In the genomic region with DNA sequence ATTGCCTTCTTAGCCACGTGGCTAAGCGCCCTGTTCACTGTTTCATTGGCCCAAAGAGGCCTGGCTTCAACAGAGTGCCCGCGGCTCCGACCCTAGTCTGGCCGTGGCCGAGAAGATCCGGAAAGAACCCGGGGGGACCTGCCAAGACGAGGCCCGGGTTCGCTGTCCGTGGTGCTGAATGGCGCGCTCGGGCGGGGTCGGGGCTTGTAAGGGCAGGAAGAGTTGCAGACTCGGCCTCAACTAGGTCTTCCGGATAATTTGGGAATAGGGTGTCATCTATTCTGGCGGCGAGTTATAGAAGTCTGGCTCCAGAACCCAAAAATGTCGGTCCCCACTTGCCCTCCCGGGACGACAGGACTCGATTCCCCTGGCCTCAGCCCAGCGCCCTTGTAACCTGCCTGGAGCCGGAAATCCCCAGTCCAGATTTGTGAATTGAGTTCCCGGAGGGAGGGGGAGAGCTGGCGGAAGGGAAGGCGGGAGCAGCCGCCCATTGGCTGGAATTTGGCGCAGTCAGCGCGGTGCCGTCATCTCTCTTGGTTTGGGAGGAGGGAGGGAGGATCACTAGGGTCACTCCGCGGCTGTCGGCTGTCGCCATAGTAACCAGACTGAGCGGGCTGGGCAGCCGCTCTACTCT, we compare ENCODE assay signal across 8 cellular contexts. TPM values are rescaled to one million over a fixed set of nuclear protein-coding genes. Genes with fewer than 3 reads are reported as not detected.
DNase-seq lines count a peak whose midpoint lies in the region; ATAC-seq, FAIRE-seq and TF ChIP-seq lines count a peak whose summit lies in the region.

No MANE protein-coding gene starts in this region.

- peak overlapping the region; percentile 84 to 86 for H3K4me2 ChIP-seq in H1 (ENCODE audit: insufficient read depth in 1 of 2, low read depth in 2 of 2, low read length in 2 of 2)

- H3K4me1 Mint-ChIP-seq in activated CD4-positive, alpha-beta T cell treated with anti-CD3 and anti-CD28 coated beads for 36 hours, result peaks cover 11% of the 10 kb centered on the region

- CTCF ChIA-PET in activated CD4-positive, alpha-beta T cell treated with anti-CD3 and anti-CD28 coated beads for 36 hours (lab: Charles Lee), result interaction anchor here (1.1 to 1.2 kb wide), 2 partner anchors 14 to 65 kb away, joined by 4 to 5 read pairs; no protein-coding TSS in a partner anchor
- CTCF ChIA-PET in H1 (lab: Charles Lee; ENCODE audit: partially characterized antibody), result interaction anchor here (0.9 to 3.7 kb wide), 8 partner anchors 12 to 122 kb away, joined by 3 to 28 read pairs (median 4); no protein-coding TSS in a partner anchor

- peak; percentile 75 for DNase-seq in EL
- peak; percentile 97 for DNase-seq in NCI-H2029 (lab: John Stamatoyannopoulos, UW)
- DNase-seq in activated CD4-positive, alpha-beta T cell treated with anti-CD3 and anti-CD28 coated beads for 36 hours, result peak; percentile 81
- DNase-seq in H1 (ENCODE audit: low read depth in 1 of 2, low spot score in 2 of 2), result peak; percentile 91 to 99
- peak; percentile 40 for DNase-seq in medulla oblongata (ENCODE audit: extremely low spot score)
- DNase-seq in stimulated activated naive CD8-positive, alpha-beta T cell treated with anti-CD3 and anti-CD28 coated beads, Interleukin-15, Interleukin-2, amounts not matched to agents 100 U/mL and 50 U/mL, for 24 hours, result peak; percentile 70

- peak overlapping the region; percentile 53 to 66 (median 58) for H3K4me3 ChIP-seq in H1 (ENCODE audit: extremely low read depth in 1 of 4, insufficient read depth in 2 of 4, low read depth in 3 of 4, low read length in 4 of 4)

- no peak overlapping the region for H3K23ac ChIP-seq in H1 (ENCODE audit: insufficient read length)

- peaks cover 2 to 12% of the 10 kb centered on the region in 2 experiments for H4K20me1 ChIP-seq in H1 (replicated peaks in 1 of 2; ENCODE audit: control insufficient read depth in 1 of 2, insufficient read depth in 2 of 2, low read length in 2 of 2)

- H3K9ac ChIP-seq in H1 (replicated peaks in 1 of 4; ENCODE audit: extremely low read depth in 1 of 4, low read depth in 3 of 4, low read length in 3 of 4), result no peak overlapping the region; a peak in 2 of 7 replicates

- POLR2A ChIA-PET in activated CD4-positive, alpha-beta T cell treated with anti-CD3 and anti-CD28 coated beads for 36 hours (lab: Charles Lee), result interaction anchor here (0.6 kb wide), 1 partner anchor 92 kb away, joined by 3 read pairs; no protein-coding TSS in a partner anchor
- POLR2A ChIA-PET in H1 (lab: Charles Lee; ENCODE audit: partially characterized antibody), result interaction anchor here (1.0 to 1.1 kb wide), 3 partner anchors 16 to 55 kb away, joined by 3 to 9 read pairs (median 3); no protein-coding TSS in a partner anchor

- peak in 1 of 2 experiments; percentile 61; a peak in 2 of 3 replicates for TF ChIP-seq EP300 in H1 (IDR thresholded peaks at IDR 0.05; ENCODE audit: borderline replicate concordance in 1 of 2, low read depth in 2 of 2, low read length in 2 of 2)

- H3K4me1 ChIP-seq in H1 (replicated peaks in 1 of 4; ENCODE audit: control insufficient read depth in 3 of 4, insufficient read depth in 4 of 4, low read length in 3 of 4), result peaks cover 15 to 33% (median 20%) of the 10 kb centered on the region in 4 experiments

- no peaks in the 10 kb centered on the region for H3K79me2 ChIP-seq in H1 (ENCODE audit: control insufficient read depth in 1 of 2, insufficient read depth in 2 of 2, low read length in 2 of 2)

- H3K27ac ChIP-seq in H1 (ENCODE audit: low read depth, low read length), result no peak overlapping the region

- H2BK20ac ChIP-seq in H1 (ENCODE audit: low read length), result no peak overlapping the region

- no peak overlapping the region for H4K91ac ChIP-seq in H1 (replicated peaks; ENCODE audit: insufficient read length, low read length)

- no peak overlapping the region for H4K5ac ChIP-seq in H1 (ENCODE audit: insufficient read length, low read depth, low read length)

- H2BK5ac ChIP-seq in H1 (ENCODE audit: low read depth, low read length), result no peak overlapping the region

- no peak overlapping the region; the same call in 1 of the 2 replicates for H2AK5ac ChIP-seq in H1 (ENCODE audit: low read depth, low read length)

- H3K56ac ChIP-seq in H1 (replicated peaks; ENCODE audit: insufficient read length, low read depth, low read length), result no peak overlapping the region

- no peak for TF ChIP-seq CTCF in H1 (IDR thresholded peaks at IDR 0.05; ENCODE audit: control extremely low read depth in 1 of 3, insufficient read depth in 1 of 3, low read depth in 1 of 3, low read length in 3 of 3)

- no peak overlapping the region for H3K4me3 Mint-ChIP-seq in activated CD4-positive, alpha-beta T cell treated with anti-CD3 and anti-CD28 coated beads for 36 hours

- H2BK120ac ChIP-seq in H1 (replicated peaks; ENCODE audit: low read depth, low read length), result no peak overlapping the region

- H3K23me2 ChIP-seq in H1 (ENCODE audit: low read depth, low read length), result peaks cover 12% of the 10 kb centered on the region

- no peak for TF ChIP-seq RAD21 in H1 (IDR thresholded peaks at IDR 0.05 in 1 of 2, conservative IDR thresholded peaks at IDR 0.05 in 1 of 2; ENCODE audit: low read depth in 2 of 2, low read length in 2 of 2)

- H3K27me3 Mint-ChIP-seq in activated CD4-positive, alpha-beta T cell treated with anti-CD3 and anti-CD28 coated beads for 36 hours, result peaks cover 62% of the 10 kb centered on the region

- peaks cover 0 to 2% of the 10 kb centered on the region in 2 experiments; a peak in 1 of 4 replicates for H3K9me3 ChIP-seq in H1 (ENCODE audit: insufficient read depth in 2 of 2, low read depth in 1 of 2, low read length in 1 of 2)

- H3K18ac ChIP-seq in H1 (ENCODE audit: extremely low read depth, low read length), result no peak overlapping the region

- no peak for ATAC-seq in activated CD4-positive, alpha-beta T cell treated with anti-CD3 and anti-CD28 coated beads for 36 hours
- no peak for ATAC-seq in stimulated activated naive CD8-positive, alpha-beta T cell treated with anti-CD3 and anti-CD28 coated beads, Interleukin-15, Interleukin-2, amounts not matched to agents 100 U/mL and 50 U/mL, for 24 hours
- no peak for ATAC-seq in HG03039 (IDR thresholded peaks at IDR 0.05; ENCODE audit: unreplicated experiment)
- no peak for ATAC-seq in GM19023 (IDR thresholded peaks at IDR 0.05; ENCODE audit: unreplicated experiment)

- no peak overlapping the region for H3K4ac ChIP-seq in H1 (replicated peaks; ENCODE audit: insufficient read length, low read depth, low read length)

- intact Hi-C loops in activated CD4-positive, alpha-beta T cell treated with anti-CD3 and anti-CD28 coated beads for 36 hours (cut with DNase I, micrococcal nuclease), result loop anchor here in 1 of 2 experiments (2.0 to 5.0 kb wide), 2 partner anchors 34 to 344 kb away; a partner anchor contains a TSS

- no peak overlapping the region for H2BK15ac ChIP-seq in H1 (ENCODE audit: low read length)

- H4K8ac ChIP-seq in H1 (ENCODE audit: extremely low read depth, insufficient read depth, low read length), result no peak overlapping the region

- no peaks in the 10 kb centered on the region for H3K79me1 ChIP-seq in H1 (ENCODE audit: low read depth, low read length)

- H2AFZ ChIP-seq in H1 (ENCODE audit: low read length), result no peak overlapping the region

- H3K36me3 ChIP-seq in H1 (ENCODE audit: control insufficient read depth in 2 of 4, insufficient read depth in 4 of 4, low read length in 3 of 4), result peaks cover 0 to 15% (median 0%) of the 10 kb centered on the region in 4 experiments; a peak in 1 of 8 replicates

- H2BK12ac ChIP-seq in H1 (ENCODE audit: low read depth, low read length), result no peak overlapping the region

- no peak for TF ChIP-seq POLR2A in H1 (IDR thresholded peaks at IDR 0.05; ENCODE audit: control extremely low read depth in 1 of 2, low read depth in 2 of 2, low read length in 2 of 2)

- peaks cover 31 to 45% (median 44%) of the 10 kb centered on the region in 4 experiments for H3K27me3 ChIP-seq in H1 (replicated peaks in 1 of 4; ENCODE audit: control insufficient read depth in 3 of 4, extremely low read depth in 1 of 4, insufficient read depth in 3 of 4, low read length in 3 of 4)

- H3K14ac ChIP-seq in H1 (ENCODE audit: insufficient read length), result no peak overlapping the region

- H3K36me3 Mint-ChIP-seq in activated CD4-positive, alpha-beta T cell treated with anti-CD3 and anti-CD28 coated beads for 36 hours (ENCODE audit: low read depth), result no peaks in the 10 kb centered on the region

- 2% methylated on average over 42 of the region's 42 CpGs; no CpG with 5 or more reads in 1 of the 2 experiments for WGBS in H1 (ENCODE audit: extremely low coverage in 1 of 2, insufficient coverage in 1 of 2, insufficient read length in 1 of 2, insufficient replicate concordance in 2 of 2, low coverage in 1 of 2, low lambda C conversion rate in 2 of 2, missing lambda C conversion rate in 1 of 2), 2 experiments

- H3K9me3 Mint-ChIP-seq in activated CD4-positive, alpha-beta T cell treated with anti-CD3 and anti-CD28 coated beads for 36 hours (ENCODE audit: low read depth), result no peaks in the 10 kb centered on the region

- H3K27ac Mint-ChIP-seq in activated CD4-positive, alpha-beta T cell treated with anti-CD3 and anti-CD28 coated beads for 36 hours, result no peak overlapping the region

- peak; percentile 98 for FAIRE-seq in H1 (lab: Jason Lieb, UNC)

RNA-seq across cellular contexts. Expression of a gene that starts 3.5 kb away (rescaled TPM):
- not detected for total RNA-seq in activated CD4-positive, alpha-beta T cell treated with anti-CD3 and anti-CD28 coated beads for 36 hours
- total RNA-seq in H1 (2021; fragmentation: NEBNext Ultra II Directional; extraction: Animal tissue kit (Norgen Biotek cat#: 25700)), result not detected in 2 replicates
- 0.14 TPM in 2 replicates for polyA plus RNA-seq in H1 (2011; rRNA removed)
- 0.09 TPM for polyA plus RNA-seq in H1 (2011; cell fraction: cytosol; rRNA removed)
- polyA plus RNA-seq in H1 (2011; cell fraction: nucleus; rRNA removed), result not detected
- polyA plus RNA-seq in H1 (2012, experiment 1 of 2), result 0.08 to 0.33 TPM (median 0.14 TPM) in 3 of 4 replicates, not detected in the other
- not detected for polyA plus RNA-seq in H1 (2012, experiment 2 of 2)
- 0.10 TPM for polyA plus RNA-seq in H1 (2013, experiment 1 of 2)
- 0.13 TPM for polyA plus RNA-seq in H1 (2013, experiment 2 of 2)
- 0.06 TPM in 1 of 2 replicates, not detected in the other for polyA minus RNA-seq in H1 (2011; rRNA and poly(A)+ RNA removed)
- polyA minus RNA-seq in H1 (2011; cell fraction: cytosol; rRNA and poly(A)+ RNA removed), result not detected
- polyA minus RNA-seq in H1 (2011; cell fraction: nucleus; rRNA and poly(A)+ RNA removed), result not detected

RNA-seq across cellular contexts. Expression of a gene that starts 22.0 kb away (rescaled TPM):
- total RNA-seq in activated CD4-positive, alpha-beta T cell treated with anti-CD3 and anti-CD28 coated beads for 36 hours, result not detected
- not detected in 2 replicates for total RNA-seq in H1 (2021; fragmentation: NEBNext Ultra II Directional; extraction: Animal tissue kit (Norgen Biotek cat#: 25700))
- not detected in 2 replicates for polyA plus RNA-seq in H1 (2011; rRNA removed)
- polyA plus RNA-seq in H1 (2011; cell fraction: cytosol; rRNA removed), result not detected
- polyA plus RNA-seq in H1 (2011; cell fraction: nucleus; rRNA removed), result not detected
- polyA plus RNA-seq in H1 (2012, experiment 1 of 2), result not detected in 4 replicates
- polyA plus RNA-seq in H1 (2012, experiment 2 of 2), result not detected
- polyA plus RNA-seq in H1 (2013, experiment 1 of 2), result not detected
- not detected for polyA plus RNA-seq in H1 (2013, experiment 2 of 2)
- polyA minus RNA-seq in H1 (2011; rRNA and poly(A)+ RNA removed), result not detected in 2 replicates
- polyA minus RNA-seq in H1 (2011; cell fraction: cytosol; rRNA and poly(A)+ RNA removed), result not detected
- not detected for polyA minus RNA-seq in H1 (2011; cell fraction: nucleus; rRNA and poly(A)+ RNA removed)

RNA-seq across cellular contexts. Expression of a gene that starts 30.2 kb away (rescaled TPM):
- total RNA-seq in activated CD4-positive, alpha-beta T cell treated with anti-CD3 and anti-CD28 coated beads for 36 hours, result not detected
- not detected in 2 replicates for total RNA-seq in H1 (2021; fragmentation: NEBNext Ultra II Directional; extraction: Animal tissue kit (Norgen Biotek cat#: 25700))
- not detected in 2 replicates for polyA plus RNA-seq in H1 (2011; rRNA removed)
- polyA plus RNA-seq in H1 (2011; cell fraction: cytosol; rRNA removed), result not detected
- not detected for polyA plus RNA-seq in H1 (2011; cell fraction: nucleus; rRNA removed)
- polyA plus RNA-seq in H1 (2012, experiment 1 of 2), result not detected in 4 replicates
- polyA plus RNA-seq in H1 (2012, experiment 2 of 2), result not detected
- not detected for polyA plus RNA-seq in H1 (2013, experiment 1 of 2)
- not detected for polyA plus RNA-seq in H1 (2013, experiment 2 of 2)
- polyA minus RNA-seq in H1 (2011; rRNA and poly(A)+ RNA removed), result not detected in 2 replicates
- not detected for polyA minus RNA-seq in H1 (2011; cell fraction: cytosol; rRNA and poly(A)+ RNA removed)
- not detected for polyA minus RNA-seq in H1 (2011; cell fraction: nucleus; rRNA and poly(A)+ RNA removed)

Comparison
In these comparisons a context has a peak if more than half of its experiments do, and no peak if none do; other contexts are left out.
1. DNase-seq: peak in every context shown above with its lines; median percentile 97 in NCI-H2029; 95 in H1; 81 in activated CD4-positive, alpha-beta T cell treated with anti-CD3 and anti-CD28 coated beads for 36 hours; 75 in EL; 70 in stimulated activated naive CD8-positive, alpha-beta T cell treated with anti-CD3 and anti-CD28 coated beads, Interleukin-15, Interleukin-2, amounts not matched to agents 100 U/mL and 50 U/mL, for 24 hours; 40 in medulla oblongata.